ENCODE assay signal across 19 cellular contexts in the genomic region with DNA sequence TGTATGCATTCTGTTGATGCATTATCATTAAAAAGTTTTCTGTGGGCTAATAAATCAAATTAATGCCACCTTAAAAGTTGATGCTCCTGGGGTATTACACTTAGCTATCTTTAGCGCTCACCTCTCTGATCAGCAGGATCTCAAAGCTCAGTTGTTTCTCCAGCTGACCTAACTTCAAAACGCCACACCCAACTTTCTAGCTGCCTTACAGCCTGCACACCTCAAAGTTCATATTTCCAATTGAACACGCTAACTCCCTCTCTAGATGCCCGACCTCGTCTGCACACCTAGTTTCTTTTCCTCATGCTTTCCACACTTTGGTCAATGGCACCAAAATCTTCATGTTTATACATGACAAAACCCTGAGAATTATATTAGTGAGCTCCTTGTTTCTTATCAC.
"Had no signal": no experiment of that assay in that cellular context is flagged by ENCODE, and none has a peak within 500 bp of the region (broad histone marks: within the 10 kb centered on the region; RNA-seq: fewer than 3 reads in every experiment).

No MANE protein-coding gene starts in this region.

- H3K9me3 ChIP-seq: pancreas, psoas muscle, stomach, thoracic aorta had no signal

- H2AFZ ChIP-seq: neural progenitor cell had no signal

- FAIRE-seq: pancreas, urothelium cell line had no signal

- H3K27me3 ChIP-seq: neural progenitor cell, pancreas, stomach had no signal

- DNase-seq: effector CD4-positive, alpha-beta T cell; endodermal cell; foreskin melanocyte; head of caudate nucleus; hippocampal formation; mammary epithelial cell; natural killer cell; nucleus accumbens; pancreas; psoas muscle; retina; stimulated activated naive CD4-positive, alpha-beta T cell; stomach; substantia nigra had no signal

- H3K36me3 ChIP-seq: neural progenitor cell, pancreas, stomach, thoracic aorta had no signal

- H3K4me2 ChIP-seq: neural progenitor cell had no signal

- H3K4me3 ChIP-seq: coronary artery, neural progenitor cell, pancreas, psoas muscle, stomach, thoracic aorta had no signal

- H3K27ac ChIP-seq: coronary artery, neural progenitor cell, psoas muscle, stomach, thoracic aorta had no signal

- H3K9ac ChIP-seq: neural progenitor cell had no signal

- ATAC-seq: natural killer cell, pancreas, psoas muscle, sciatic nerve had no signal

- H3K4me1 ChIP-seq: neural progenitor cell, psoas muscle had no signal
